ENCODE assay signal across 10 cellular contexts in genomic region chr10:119933179-119933578, GRCh38. TPM values are rescaled to one million over a fixed set of nuclear protein-coding genes. Genes with fewer than 3 reads are reported as not detected.
DNase-seq lines count a peak whose midpoint lies in the region; ATAC-seq, FAIRE-seq and TF ChIP-seq lines count a peak whose summit lies in the region.
"Had no signal": no experiment of that assay in that cellular context is flagged by ENCODE, and none has a peak within 500 bp of the region (broad histone marks: within the 10 kb centered on the region; RNA-seq: fewer than 3 reads in every experiment).

No MANE protein-coding gene starts in this region.

- peak; percentile 44 to 57; a peak in 4 of 5 replicates for TF ChIP-seq RAD21 in A549 (conservative IDR thresholded peaks at IDR 0.05 in 1 of 2, IDR thresholded peaks at IDR 0.05 in 1 of 2)

- H3K4me2 ChIP-seq in A549 (no peak overlapping the region), GM23338 (no peak overlapping the region), PC-3 (ENCODE audit: low read length) (no peak overlapping the region)

- no peaks in the 10 kb centered on the region for H3K9me3 ChIP-seq in A549
- H3K9me3 ChIP-seq in PC-3 (ENCODE audit: low read length): no peaks in the 10 kb centered on the region
- H3K9me3 ChIP-seq: esophagus squamous epithelium had no signal

- H3K4me3 Mint-ChIP-seq in GM23338: no peak overlapping the region
- no peak overlapping the region for H3K4me3 Mint-ChIP-seq in activated CD4-positive, alpha-beta T cell treated with anti-CD3 and anti-CD28 coated beads, Interleukin-2, amount 10 ng/mL, durations not matched to agents 7 days and 5 days
- H3K4me3 Mint-ChIP-seq: activated CD4-positive, alpha-beta T cell treated with anti-CD3 and anti-CD28 coated beads for 36 hours had no signal

- intact Hi-C loops in PC-3 (cut with micrococcal nuclease): no loop called here

- TF ChIP-seq CTCF in A549 (IDR thresholded peaks at IDR 0.05): peak; percentile 51
- peak; percentile 60 to 63 for TF ChIP-seq CTCF in GM23338 (conservative IDR thresholded peaks at IDR 0.05; ENCODE audit: low read depth in 2 of 2)
- peak; percentile 63 for TF ChIP-seq CTCF in PC-3 (conservative IDR thresholded peaks at IDR 0.05; ENCODE audit: low read depth, low read length)
- TF ChIP-seq CTCF in fibroblast of the aortic adventitia (IDR thresholded peaks at IDR 0.05; ENCODE audit: insufficient read depth, low read length): peak; percentile 16

- H3F3A ChIP-seq in GM23338 (replicated peaks; ENCODE audit: low read depth): no peaks in the 10 kb centered on the region
- no peaks in the 10 kb centered on the region for H3F3A ChIP-seq in PC-3 (ENCODE audit: low read length, unreplicated experiment)

- TF ChIP-seq EP300 in A549 (IDR thresholded peaks at IDR 0.05): no peak

- 0 out of 2 replicates have a peak, but pooled peaks cover 4% of the 10 kb centered on the region for H4K20me1 ChIP-seq in GM23338 (replicated peaks; ENCODE audit: insufficient read depth)
- H4K20me1 ChIP-seq in PC-3 (ENCODE audit: low read length): no peaks in the 10 kb centered on the region

- POLR2A ChIA-PET in A549 (lab: Yijun Ruan, JAX) (no interaction called here), PC-3 (lab: Charles Lee; ENCODE audit: unreplicated experiment) (no interaction called here)
- POLR2A ChIA-PET in activated CD4-positive, alpha-beta T cell treated with anti-CD3 and anti-CD28 coated beads, Interleukin-2, amount 10 ng/mL, durations not matched to agents 7 days and 5 days (lab: Charles Lee): no interaction called here

- no peaks in the 10 kb centered on the region for H3K4me1 Mint-ChIP-seq in GM23338
- H3K4me1 Mint-ChIP-seq in activated CD4-positive, alpha-beta T cell treated with anti-CD3 and anti-CD28 coated beads, Interleukin-2, amount 10 ng/mL, durations not matched to agents 7 days and 5 days: peaks cover 20% of the 10 kb centered on the region

- no TSS peak for BruUV-seq in PC-3 (replicated peaks; lab: Mats Ljungman, UMichigan)

- 0 out of 3 replicates have a peak, but pooled peaks cover 3% of the 10 kb centered on the region for H3K4me1 ChIP-seq in A549
- no peaks in the 10 kb centered on the region for H3K4me1 ChIP-seq in GM23338 (ENCODE audit: insufficient read depth)
- H3K4me1 ChIP-seq in PC-3 (ENCODE audit: insufficient read depth, low read length): peaks cover 4% of the 10 kb centered on the region; the same call in 1 of the 2 replicates
- H3K4me1 ChIP-seq: esophagus squamous epithelium had no signal

- CTCF ChIA-PET in A549 (lab: Yijun Ruan, JAX) (interaction anchor here (1.0 to 2.0 kb wide), 3 partner anchors 10 to 16 kb away, joined by 3 to 5 read pairs (median 3); no protein-coding TSS in a partner anchor), PC-3 (lab: Charles Lee) (no interaction called here)
- CTCF ChIA-PET in activated CD4-positive, alpha-beta T cell treated with anti-CD3 and anti-CD28 coated beads, Interleukin-2, amount 10 ng/mL, durations not matched to agents 7 days and 5 days (lab: Charles Lee): interaction anchor here (0.7 kb wide), 1 partner anchor 9 kb away, joined by 3 read pairs; no protein-coding TSS in a partner anchor

- no peak for TF ChIP-seq POLR2A in A549 (IDR thresholded peaks at IDR 0.05; ENCODE audit: low read length)

- DNase-seq in A549 (ENCODE audit: low read depth in 1 of 2, low spot score in 1 of 2): peak; percentile 11 to 20
- peak; percentile 47 for DNase-seq in GM23338 (ENCODE audit: low spot score)
- peak; percentile 39 for DNase-seq in PC-3
- peak; percentile 17 for DNase-seq in fibroblast of the aortic adventitia (ENCODE audit: low read depth)
- DNase-seq in middle frontal gyrus (ENCODE audit: extremely low spot score, low spot score): no peak
- no peak for DNase-seq in T1000 (lab: John Stamatoyannopoulos, UW)
- no peak for DNase-seq in GM03348 (ENCODE audit: low spot score)
- no peak for DNase-seq in activated CD4-positive, alpha-beta T cell treated with anti-CD3 and anti-CD28 coated beads, Interleukin-2, amount 10 ng/mL, durations not matched to agents 7 days and 5 days
- DNase-seq: activated CD4-positive, alpha-beta T cell treated with anti-CD3 and anti-CD28 coated beads for 36 hours; esophagus squamous epithelium had no signal

- H3K4me3 ChIP-seq in A549: no peak overlapping the region
- H3K4me3 ChIP-seq in GM23338: no peak overlapping the region
- H3K4me3 ChIP-seq in PC-3 (ENCODE audit: low read length): no peak overlapping the region
- H3K4me3 ChIP-seq in fibroblast of the aortic adventitia (ENCODE audit: low read depth, low read length): no peak overlapping the region
- H3K4me3 ChIP-seq: esophagus squamous epithelium had no signal

- no peaks in the 10 kb centered on the region for H3K9me2 ChIP-seq in GM23338 (ENCODE audit: insufficient read depth)
- H3K9me2 ChIP-seq in PC-3 (replicated peaks; ENCODE audit: low read length): no peaks in the 10 kb centered on the region

- no peak overlapping the region for H3K27ac ChIP-seq in A549
- no peak overlapping the region for H3K27ac ChIP-seq in GM23338 (ENCODE audit: low read depth)
- no peak overlapping the region for H3K27ac ChIP-seq in PC-3 (ENCODE audit: low read length)
- H3K27ac ChIP-seq: esophagus squamous epithelium had no signal

- H3K9ac ChIP-seq in PC-3 (ENCODE audit: low read length): no peak overlapping the region

- H3K27ac Mint-ChIP-seq in GM23338: no peak overlapping the region
- no peak overlapping the region for H3K27ac Mint-ChIP-seq in activated CD4-positive, alpha-beta T cell treated with anti-CD3 and anti-CD28 coated beads, Interleukin-2, amount 10 ng/mL, durations not matched to agents 7 days and 5 days

- ATAC-seq in A549 (peak; percentile 47 to 65; a peak in 3 of 6 replicates), GM23338 (peak; percentile 38; the same call in 2 of the 3 replicates), PC-3 (no peak)
- ATAC-seq: activated CD4-positive, alpha-beta T cell treated with anti-CD3 and anti-CD28 coated beads for 36 hours had no signal

- WGBS in A549 (ENCODE audit: missing lambda C conversion rate): 56% methylated on average over 3 of the region's 3 CpGs

- no peaks in the 10 kb centered on the region for H3K27me3 Mint-ChIP-seq in GM23338 (ENCODE audit: insufficient read depth, low read depth, poor library complexity)
- H3K27me3 Mint-ChIP-seq in activated CD4-positive, alpha-beta T cell treated with anti-CD3 and anti-CD28 coated beads, Interleukin-2, amount 10 ng/mL, durations not matched to agents 7 days and 5 days: no peaks in the 10 kb centered on the region
- H3K27me3 Mint-ChIP-seq: activated CD4-positive, alpha-beta T cell treated with anti-CD3 and anti-CD28 coated beads for 36 hours had no signal

- peaks cover 57% of the 10 kb centered on the region for H3K36me3 ChIP-seq in GM23338 (ENCODE audit: insufficient read depth)
- peaks cover 33% of the 10 kb centered on the region for H3K36me3 ChIP-seq in PC-3 (ENCODE audit: low read depth, low read length)

- H3K27me3 ChIP-seq in GM23338 (ENCODE audit: insufficient read depth) (no peaks in the 10 kb centered on the region), PC-3 (ENCODE audit: low read length) (no peaks in the 10 kb centered on the region)
- H3K27me3 ChIP-seq: esophagus squamous epithelium had no signal

- H3K9me3 Mint-ChIP-seq in GM23338: no peaks in the 10 kb centered on the region
- H3K9me3 Mint-ChIP-seq in activated CD4-positive, alpha-beta T cell treated with anti-CD3 and anti-CD28 coated beads, Interleukin-2, amount 10 ng/mL, durations not matched to agents 7 days and 5 days: no peaks in the 10 kb centered on the region

- no peaks in the 10 kb centered on the region for H3K79me2 ChIP-seq in GM23338 (replicated peaks; ENCODE audit: insufficient read depth)
- H3K79me2 ChIP-seq in PC-3 (ENCODE audit: low read length): no peaks in the 10 kb centered on the region

- no peak for FAIRE-seq in A549 (lab: Jason Lieb, UNC)

- no peak overlapping the region for H2AFZ ChIP-seq in GM23338
- no peak overlapping the region for H2AFZ ChIP-seq in PC-3 (ENCODE audit: low read length)

- H3K36me3 Mint-ChIP-seq in GM23338 (ENCODE audit: low read depth): peaks cover 72% of the 10 kb centered on the region
- peaks cover 45% of the 10 kb centered on the region for H3K36me3 Mint-ChIP-seq in activated CD4-positive, alpha-beta T cell treated with anti-CD3 and anti-CD28 coated beads, Interleukin-2, amount 10 ng/mL, durations not matched to agents 7 days and 5 days (ENCODE audit: low read depth)

TF ChIP-seq in GM23338, 12 proteins besides CTCF, POLR2A, EP300 and RAD21 (continues in another document):
- TF ChIP-seq EZH2phosphoT487 (IDR thresholded peaks at IDR 0.05; ENCODE audit: unreplicated experiment): no peak

RNA-seq across cellular contexts. Expression of gene SEC23IP, which starts 40.6 kb away (rescaled TPM):
- polyA plus RNA-seq in A549 (2011; rRNA removed) (62.5 and 75.6 TPM in 2 replicates), A549 (2017; fragmentation: RNase III; extraction: RNeasy Plus Mini Kit Qiagen cat#74134 plus additional on column Dnase treatment) (44.9 to 61.9 TPM (median 55.6 TPM) in 3 replicates), GM23338 (2016; fragmentation: Nextera tagmentation; extraction: Ambion mirVana) (26.2 and 35.6 TPM in 2 replicates)
- polyA plus RNA-seq in A549 (2012; cell fraction: cytosol; rRNA removed): 17.0 and 24.6 TPM in 2 replicates
- polyA plus RNA-seq in A549 (2012; cell fraction: nucleus; rRNA removed): 21.5 and 26.2 TPM in 2 replicates
- 157 and 227 TPM in 2 replicates for polyA minus RNA-seq in A549 (2011; rRNA and poly(A)+ RNA removed)
- total RNA-seq in GM23338 (2014; rRNA removed; shearing (Covaris generic)): 27.9 and 35.2 TPM in 2 replicates
- total RNA-seq in PC-3 (2014; rRNA removed) (39.3 and 42.7 TPM in 2 replicates), fibroblast of the aortic adventitia (ENCODE audit: low replicate concordance) (51.2 and 119 TPM in 2 replicates)
- 10 to 100 TPM; 61.6 to 73.0 TPM for total RNA-seq in activated CD4-positive, alpha-beta T cell treated with anti-CD3 and anti-CD28 coated beads, Interleukin-2, amount 10 ng/mL, durations not matched to agents 7 days and 5 days

Comparison
In these comparisons a context has a peak if more than half of its experiments do, and no peak if none do; other contexts are left out.
1. DNase-seq: peak in A549 (2 of 2), GM23338 (single experiment), PC-3 (single experiment) and fibroblast of the aortic adventitia (single experiment); none in middle frontal gyrus (single experiment), T1000 (single experiment), GM03348 (single experiment) and activated CD4-positive, alpha-beta T cell treated with anti-CD3 and anti-CD28 coated beads, Interleukin-2, amount 10 ng/mL, durations not matched to agents 7 days and 5 days (single experiment).
2. Peak in every context shown above with its lines, with median percentiles within 50 percentile points of each other: CTCF ChIP-seq.